25 cellular contexts compared by ENCODE assay signal in the genomic region with DNA sequence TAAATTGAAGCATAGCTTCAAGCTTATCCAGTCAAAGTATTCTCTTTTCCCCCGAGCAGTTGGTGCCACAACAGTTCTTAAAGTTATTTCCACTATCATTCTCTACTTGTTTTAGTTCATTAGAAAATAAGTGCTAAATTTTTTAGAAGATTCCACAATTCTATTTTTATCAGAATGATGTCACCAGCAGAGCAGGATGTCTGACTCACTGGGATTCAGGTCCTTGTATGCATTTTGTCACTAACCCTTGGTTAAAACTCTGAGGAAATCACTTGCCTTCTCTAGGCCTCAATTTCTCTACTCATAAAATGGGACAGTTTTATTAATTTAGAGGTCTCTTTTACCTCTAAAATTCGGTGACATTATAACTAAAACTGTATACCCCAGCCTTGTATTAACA. TPM values are rescaled to one million over a fixed set of nuclear protein-coding genes. Genes with fewer than 3 reads are reported as not detected.
DNase-seq lines count a peak whose midpoint lies in the region; ATAC-seq, FAIRE-seq and TF ChIP-seq lines count a peak whose summit lies in the region.
"Had no signal": no experiment of that assay in that cellular context is flagged by ENCODE, and none has a peak within 500 bp of the region (broad histone marks: within the 10 kb centered on the region; RNA-seq: fewer than 3 reads in every experiment).

No MANE protein-coding gene starts in this region.

- no peak for TF ChIP-seq CTCF in astrocyte of the spinal cord (IDR thresholded peaks at IDR 0.05; ENCODE audit: low read depth, low read length)

- ATAC-seq in HG03159 (IDR thresholded peaks at IDR 0.05; ENCODE audit: unreplicated experiment), result no peak
- ATAC-seq: activated CD8-positive, alpha-beta memory T cell treated with anti-CD3 and anti-CD28 coated beads, Interleukin-2, amount 10 ng/mL, durations not matched to agents 7 days and 5 days; GM23338; naive thymus-derived CD4-positive, alpha-beta T cell had no signal

- in situ Hi-C loops in astrocyte of the spinal cord (cut with HindIII; ENCODE audit: low sequenced_read_pairs), result no loop called here

- FAIRE-seq in H54 (lab: Jason Lieb, UNC), result no peak
- FAIRE-seq: A204.1, G401.6, GM12892 had no signal

- no peak overlapping the region for H3K4me3 ChIP-seq in astrocyte of the spinal cord (ENCODE audit: low read depth, low read length)
- H3K4me3 ChIP-seq: dorsolateral prefrontal cortex, esophagus squamous epithelium, GM23338 had no signal

- TF ChIP-seq POLR2A in H54 (IDR thresholded peaks at IDR 0.05; ENCODE audit: low read depth, low read length), result no peak

- DNase-seq in A172 (ENCODE audit: low spot score) (peak; percentile 40), H54 (ENCODE audit: insufficient read length, low spot score) (peak; percentile 1), astrocyte of the spinal cord (ENCODE audit: low read depth, low spot score) (peak; percentile 34), iris pigment epithelial cell (ENCODE audit: low read depth) (peak; percentile 35), DMS 273 (lab: John Stamatoyannopoulos, UW; ENCODE audit: unreplicated experiment) (no peak), germinal center (ENCODE audit: low spot score) (no peak)
- DNase-seq in effector CD8-positive, alpha-beta T cell (lab: John Stamatoyannopoulos, UW), result no peak
- DNase-seq: activated CD4-positive, CD25-positive, alpha-beta regulatory T cell treated with anti-CD3 and anti-CD28 coated beads, Interleukin-2, amount 50 U/mL, for 72 hours; activated CD8-positive, alpha-beta memory T cell treated with anti-CD3 and anti-CD28 coated beads, Interleukin-2, amount 10 ng/mL, durations not matched to agents 7 days and 5 days; activated gamma-delta T cell treated with Interleukin-2 at 50 U/mL for 16 hours; dorsolateral prefrontal cortex; esophagus squamous epithelium; naive thymus-derived CD4-positive, alpha-beta T cell; NCI-H1436 treated with DMSO at 0.1 percent for 48 hours; NCI-H2227 treated with DMSO at 0.1 percent for 48 hours; SHP77; stimulated activated naive CD4-positive, alpha-beta T cell treated with Interleukin-2 at 50 U/mL for 16 hours; trophoblast cell had no signal

RNA-seq across cellular contexts. Expression of a gene that starts 3.4 kb away (rescaled TPM):
- total RNA-seq in A172 (2014; rRNA removed; shearing (Covaris generic)), result not detected in 2 replicates
- total RNA-seq: activated CD8-positive, alpha-beta memory T cell treated with anti-CD3 and anti-CD28 coated beads, Interleukin-2, amount 10 ng/mL, durations not matched to agents 7 days and 5 days; dorsolateral prefrontal cortex; esophagus squamous epithelium; GM23338; liver; naive thymus-derived CD4-positive, alpha-beta T cell; posterior vena cava had no signal

Comparison
In these comparisons a context has a peak if more than half of its experiments do, and no peak if none do; other contexts are left out.
1. DNase-seq: peak in A172 (single experiment), H54 (single experiment), astrocyte of the spinal cord (single experiment) and iris pigment epithelial cell (single experiment); none in DMS 273 (single experiment), germinal center (single experiment) and effector CD8-positive, alpha-beta T cell (single experiment).